Comparison of ENCODE assay signal across 16 cellular contexts in the genomic region with DNA sequence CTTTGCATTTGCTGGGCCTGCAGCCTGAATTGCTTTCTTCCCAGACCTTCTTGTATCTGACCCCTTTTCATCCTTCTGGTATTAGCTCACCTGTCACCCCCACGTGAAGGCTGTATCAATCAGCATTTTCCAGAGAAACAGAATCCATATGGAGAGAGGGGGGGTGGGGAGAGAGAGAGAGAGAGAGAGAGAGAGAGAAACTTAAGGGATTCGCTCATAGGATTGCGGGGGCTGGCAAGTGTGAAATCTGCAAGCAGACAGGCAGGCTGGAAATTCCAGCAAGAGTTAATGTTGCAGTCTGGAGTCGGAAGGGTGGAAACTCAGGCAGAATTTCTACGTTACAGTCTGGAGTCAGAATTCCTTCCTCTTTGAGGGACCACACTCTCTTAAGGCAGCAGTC.
DNase-seq lines count a peak whose midpoint lies in the region; ATAC-seq and TF ChIP-seq lines count a peak whose summit lies in the region.
"Had no signal": no experiment of that assay in that cellular context is flagged by ENCODE, and none has a peak within 500 bp of the region (broad histone marks: within the 10 kb centered on the region; RNA-seq: fewer than 3 reads in every experiment).

No MANE protein-coding gene starts in this region.

- H3K23ac ChIP-seq in neuronal stem cell (ENCODE audit: low read depth, low read length, poor library complexity) = no peak overlapping the region

- no peak overlapping the region for H3K27ac Mint-ChIP-seq in endothelial cell (ENCODE audit: unreplicated experiment)
- H3K27ac Mint-ChIP-seq: CD4-positive, alpha-beta T cell; GM23338 had no signal

- no peak overlapping the region for H3K4me2 ChIP-seq in neuronal stem cell (ENCODE audit: insufficient read depth, low read length, poor library complexity, severe bottlenecking)
- H3K4me2 ChIP-seq: A549, GM23338 had no signal

- TF ChIP-seq CTCF in endothelial cell (IDR thresholded peaks at IDR 0.05; ENCODE audit: unreplicated experiment) = no peak

- H3K4me3 ChIP-seq in neuronal stem cell (ENCODE audit: low read length in 2 of 2) (no peak overlapping the region), MG63 (no peak overlapping the region)
- H3K4me3 ChIP-seq: A549, GM23338 had no signal

- H4K8ac ChIP-seq in neuronal stem cell (ENCODE audit: low read depth, low read length) = no peak overlapping the region

- H3K4ac ChIP-seq in neuronal stem cell (ENCODE audit: low read length) = no peak overlapping the region

- H2BK12ac ChIP-seq in neuronal stem cell (ENCODE audit: low read length) = no peak overlapping the region

- DNase-seq in NCI-H82 (lab: John Stamatoyannopoulos, UW) (peak; percentile 48), NCI-H82 treated with DMSO at 0.1 percent for 48 hours (lab: John Stamatoyannopoulos, UW; ENCODE audit: unreplicated experiment) (no peak), endothelial cell (ENCODE audit: low spot score) (no peak), neuronal stem cell (ENCODE audit: low spot score) (no peak), MG63 (no peak), left ventricle myocardium superior (no peak)
- DNase-seq: AML-193; Caco-2; CD4-positive, alpha-beta T cell; H7 had no signal

- no peaks in the 10 kb centered on the region for H3K79me1 ChIP-seq in neuronal stem cell (ENCODE audit: low read depth, low read length)

- peaks cover 2 to 4% of the 10 kb centered on the region in 2 donors for H3K4me1 ChIP-seq in neuronal stem cell (ENCODE audit: control insufficient read depth in 2 of 2, insufficient read depth in 1 of 2, low read depth in 1 of 2, low read length in 2 of 2)
- H3K4me1 ChIP-seq: A549 had no signal

- H3K9ac ChIP-seq in neuronal stem cell (ENCODE audit: low read depth, low read length, poor library complexity) = no peak overlapping the region

- no peak for ATAC-seq in GM19351 (IDR thresholded peaks at IDR 0.05; ENCODE audit: unreplicated experiment)
- no peak for ATAC-seq in left ventricle myocardium superior
- ATAC-seq: A549, GM23338, HCT116 had no signal

- H2AK5ac ChIP-seq in neuronal stem cell (ENCODE audit: low read depth, low read length) = peak overlapping the region; percentile 29

- no peak overlapping the region for H3K27ac ChIP-seq in neuronal stem cell (replicated peaks; ENCODE audit: low read length)
- H3K27ac ChIP-seq: 22Rv1, A549, C4-2B had no signal

- no peak overlapping the region for H2BK5ac ChIP-seq in neuronal stem cell (ENCODE audit: low read length)

- H2BK120ac ChIP-seq in neuronal stem cell (ENCODE audit: low read depth, low read length) = no peak overlapping the region

- H3K27me3 Mint-ChIP-seq in endothelial cell (ENCODE audit: unreplicated experiment) = peaks cover 14% of the 10 kb centered on the region
- H3K27me3 Mint-ChIP-seq: CD4-positive, alpha-beta T cell had no signal

- H3K9me3 ChIP-seq in neuronal stem cell (replicated peaks in 1 of 2; ENCODE audit: control insufficient read depth in 2 of 2, insufficient read depth in 1 of 2, low read depth in 1 of 2, low read length in 2 of 2) = peaks cover 0 to 3% of the 10 kb centered on the region in 2 donors
- H3K9me3 ChIP-seq in MG63 = no peaks in the 10 kb centered on the region
- H3K9me3 ChIP-seq: Caco-2 had no signal

- intact Hi-C loops in left ventricle myocardium superior (cut with micrococcal nuclease) = no loop called here

- H2AFZ ChIP-seq in neuronal stem cell (ENCODE audit: low read length) = no peak overlapping the region
- H2AFZ ChIP-seq: GM23338 had no signal

- H3K18ac ChIP-seq in neuronal stem cell (ENCODE audit: low read length) = peak overlapping the region; percentile 23

- no peak overlapping the region for H3K14ac ChIP-seq in neuronal stem cell (ENCODE audit: low read length)

- H3K36me3 Mint-ChIP-seq in endothelial cell (ENCODE audit: low read depth, unreplicated experiment) = no peaks in the 10 kb centered on the region

- no peaks in the 10 kb centered on the region for H3K4me1 Mint-ChIP-seq in endothelial cell (ENCODE audit: unreplicated experiment)

- H4K91ac ChIP-seq in neuronal stem cell (ENCODE audit: low read depth, low read length, poor library complexity) = no peak overlapping the region

- no peak overlapping the region for H2BK15ac ChIP-seq in neuronal stem cell (ENCODE audit: low read length)

- WGBS in neuronal stem cell (ENCODE audit: extremely low coverage in 2 of 2, insufficient read length in 2 of 2, insufficient replicate concordance in 1 of 2), 2 donors = no CpG with 5 or more reads among the region's 5 CpGs

- H3K4me3 Mint-ChIP-seq in endothelial cell (ENCODE audit: unreplicated experiment) = peak overlapping the region; percentile 38
- H3K4me3 Mint-ChIP-seq: CD4-positive, alpha-beta T cell; GM23338 had no signal

- H3K36me3 ChIP-seq in neuronal stem cell (replicated peaks in 1 of 2; ENCODE audit: control insufficient read depth in 2 of 2, insufficient read depth in 2 of 2, low read length in 2 of 2) = no peaks in the 10 kb centered on the region
- no peaks in the 10 kb centered on the region for H3K36me3 ChIP-seq in MG63

- H3K27me3 ChIP-seq in neuronal stem cell (ENCODE audit: control insufficient read depth in 3 of 3, insufficient read depth in 3 of 3, low read depth in 1 of 3, low read length in 3 of 3) (peaks cover 0 to 7% (median 0%) of the 10 kb centered on the region in 3 experiments), MG63 (no peaks in the 10 kb centered on the region)

- no peaks in the 10 kb centered on the region for H3K9me3 Mint-ChIP-seq in endothelial cell (ENCODE audit: unreplicated experiment)
- H3K9me3 Mint-ChIP-seq: CD4-positive, alpha-beta T cell; GM23338 had no signal
